ENCODE assay signal across 8 cellular contexts in the genomic region with DNA sequence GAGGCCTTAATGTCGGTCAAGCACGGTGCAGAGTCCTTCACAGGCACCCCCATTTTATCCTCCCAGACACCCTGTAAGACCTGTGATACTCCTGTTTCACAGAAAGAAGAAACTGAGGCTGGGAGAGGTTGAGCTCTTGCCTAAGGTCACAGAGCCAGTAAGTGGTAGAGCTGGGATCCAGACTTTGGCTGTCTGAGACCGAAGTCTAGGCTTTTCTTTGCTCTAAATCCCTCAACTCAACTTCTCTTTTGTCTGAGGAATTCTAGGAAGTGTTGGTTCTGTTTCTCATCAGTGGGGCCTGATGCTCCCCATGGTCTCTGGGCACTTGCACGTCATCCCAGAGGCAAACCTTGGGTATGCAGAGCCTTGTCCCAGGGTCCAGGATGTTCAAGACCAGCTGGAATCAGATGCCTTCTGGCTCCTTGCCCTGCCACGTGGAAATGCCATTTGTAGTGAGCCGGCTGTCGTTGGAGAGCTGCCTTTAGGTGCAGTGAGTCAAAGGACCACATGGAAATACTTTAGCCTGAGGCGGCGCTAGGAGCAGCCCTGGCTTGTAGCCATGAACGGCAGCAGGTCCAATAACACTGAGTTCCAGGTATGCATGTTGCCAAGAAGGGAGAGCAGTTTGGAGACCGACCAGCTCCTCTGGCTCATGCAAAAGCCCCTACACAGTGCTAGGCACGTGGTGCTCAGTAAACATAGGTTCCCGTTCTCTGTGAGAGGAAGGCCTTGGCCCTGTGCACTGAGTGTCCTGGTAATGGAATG. TPM values are rescaled to one million over a fixed set of nuclear protein-coding genes. Genes with fewer than 3 reads are reported as not detected.
DNase-seq lines count a peak whose midpoint lies in the region; ATAC-seq and TF ChIP-seq lines count a peak whose summit lies in the region.

No MANE protein-coding gene starts in this region.

- no peaks in the 10 kb centered on the region for H3K4me1 Mint-ChIP-seq in immature natural killer cell

- H3K27ac Mint-ChIP-seq in immature natural killer cell = no peak overlapping the region

- no peak for TF ChIP-seq CTCF in RWPE1 (conservative IDR thresholded peaks at IDR 0.05; ENCODE audit: low read depth)
- TF ChIP-seq CTCF in heart left ventricle (IDR thresholded peaks at IDR 0.05) = peak in 2 of 12 donors; percentile 4 to 8
- no peak for TF ChIP-seq CTCF in thoracic aorta (IDR thresholded peaks at IDR 0.05)

- intact Hi-C loops in heart left ventricle (cut with DNase I) = no loop called here

- TF ChIP-seq POLR2A in heart left ventricle (IDR thresholded peaks at IDR 0.05) = no peak

- no peaks in the 10 kb centered on the region for H3K9me3 Mint-ChIP-seq in immature natural killer cell

- H3K4me3 ChIP-seq in heart left ventricle (no peak overlapping the region), thoracic aorta (no peak overlapping the region)

- peaks cover 2 to 9% (median 6%) of the 10 kb centered on the region in 3 donors for H3K27me3 Mint-ChIP-seq in immature natural killer cell (ENCODE audit: low read depth in 3 of 3)

- H3K9me3 ChIP-seq in heart left ventricle (no peaks in the 10 kb centered on the region), thoracic aorta (no peaks in the 10 kb centered on the region)

- no peaks in the 10 kb centered on the region for H3K36me3 ChIP-seq in heart left ventricle
- no peaks in the 10 kb centered on the region for H3K36me3 ChIP-seq in thoracic aorta

- H3K27me3 ChIP-seq in heart left ventricle (no peaks in the 10 kb centered on the region), thoracic aorta (replicated peaks; ENCODE audit: insufficient read depth) (no peaks in the 10 kb centered on the region)

- peak; percentile 37 for DNase-seq in NCI-H2107 treated with DMSO at 0.1 percent for 48 hours (lab: John Stamatoyannopoulos, UW; ENCODE audit: unreplicated experiment)
- DNase-seq in NCI-H2107 (lab: John Stamatoyannopoulos, UW) = no peak
- DNase-seq in RWPE1 (ENCODE audit: low spot score) = peak; percentile 73
- DNase-seq in heart left ventricle = peak; percentile 58 to 91 (median 79)
- DNase-seq in thoracic aorta (ENCODE audit: low spot score) = peak; percentile 52
- DNase-seq in immature natural killer cell = no peak

- POLR2A ChIA-PET in RWPE1 (lab: Yijun Ruan, JAX; ENCODE audit: low non-redundant PET) = no interaction called here

- 36 to 54% (median 43%) methylated on average over 8 to 13 of the region's 13 CpGs for WGBS in heart left ventricle, 4 donors

- no peak overlapping the region for H3K4me3 Mint-ChIP-seq in immature natural killer cell

- H3K27ac ChIP-seq in RWPE1 = peak overlapping the region; percentile 30; the same call in 1 of the 2 replicates
- H3K27ac ChIP-seq in heart left ventricle = peak overlapping the region in 4 of 12 donors; percentile 30 to 87 (median 43)
- H3K27ac ChIP-seq in thoracic aorta = no peak overlapping the region

- H3K4me1 ChIP-seq in heart left ventricle = peaks cover 0 to 76% (median 14%) of the 10 kb centered on the region in 12 donors
- H3K4me1 ChIP-seq in thoracic aorta (ENCODE audit: control insufficient read depth in 1 of 2, low read depth in 2 of 2) = peaks cover 9 to 21% of the 10 kb centered on the region in 2 donors

- ATAC-seq in heart left ventricle = peak; percentile 57 to 74 (median 64)
- ATAC-seq in thoracic aorta (ENCODE audit: insufficient number of reproducible peaks, low FRiP score, low read depth) = peak; percentile 84
- ATAC-seq in HG03097 (IDR thresholded peaks at IDR 0.05; ENCODE audit: low FRiP score, unreplicated experiment) = no peak
- no peak for ATAC-seq in GM18870 (IDR thresholded peaks at IDR 0.05; ENCODE audit: unreplicated experiment)

- CTCF ChIA-PET in RWPE1 (lab: Yijun Ruan, JAX) = interaction anchor here (0.6 to 2.6 kb wide), 4 partner anchors 10 to 114 kb away, joined by 3 to 8 read pairs (median 3); no protein-coding TSS in a partner anchor

- H3K36me3 Mint-ChIP-seq in immature natural killer cell = no peaks in the 10 kb centered on the region

RNA-seq across cellular contexts. Expression of a gene that starts 9.2 kb away (rescaled TPM):
- total RNA-seq in heart left ventricle (under 1 TPM in 1 of 9 donors, not detected in 8; 0.11 TPM), thoracic aorta (not detected)
- polyA plus RNA-seq in heart left ventricle (not detected), immature natural killer cell (under 1 TPM in 1 of 3 donors, not detected in 2; 0.95 TPM)

RNA-seq across cellular contexts. Expression of a gene that starts 14.2 kb away (rescaled TPM):
- 1 to 10 TPM in 1 of 9 donors, under 1 TPM in 2, not detected in 6; 0.08 to 1.3 (median 0.68) TPM for total RNA-seq in heart left ventricle
- polyA plus RNA-seq in heart left ventricle = under 1 TPM in 1 of 2 donors, not detected in 1; 0.01 TPM
- total RNA-seq in thoracic aorta = not detected
- polyA plus RNA-seq in immature natural killer cell = under 1 TPM in 2 of 3 donors, not detected in 1; 0.03 to 0.07 TPM

RNA-seq across cellular contexts. Expression of a gene that starts 38.9 kb away (rescaled TPM):
- total RNA-seq in heart left ventricle = 100 to 1,000 TPM in 5 of 9 donors, 10 to 100 TPM in 4; 86.5 to 170 (median 112) TPM
- polyA plus RNA-seq in heart left ventricle = 100 to 1,000 TPM; 111 to 155 TPM
- total RNA-seq in thoracic aorta = 100 to 1,000 TPM; 153 to 192 TPM
- 100 to 1,000 TPM; 162 to 195 (median 168) TPM for polyA plus RNA-seq in immature natural killer cell

Comparison
In these comparisons a context has a peak if more than half of its experiments do, and no peak if none do; other contexts are left out.
1. DNase-seq: peak in NCI-H2107 treated with DMSO at 0.1 percent for 48 hours (single experiment), RWPE1 (single experiment), heart left ventricle (5 of 5) and thoracic aorta (single experiment); none in NCI-H2107 (single experiment) and immature natural killer cell (0 of 3).
2. ATAC-seq: peak in heart left ventricle (4 of 4) and thoracic aorta (single experiment); none in HG03097 (single experiment) and GM18870 (single experiment).